ENCODE assay signal across 8 cellular contexts in genomic region chr16:6682142-6682811, GRCh38.
DNase-seq lines count a peak whose midpoint lies in the region; ATAC-seq and TF ChIP-seq lines count a peak whose summit lies in the region.

No MANE protein-coding gene starts in this region.

- in situ Hi-C loops in T47D (cut with HindIII; ENCODE audit: low pct_unique_long_range_greater_than_20kb, low sequenced_read_pairs) = no loop called here

- H3K4me3 ChIP-seq in mucosa of descending colon = no peak overlapping the region

- DNase-seq in activated T-cell treated with anti-CD3 and anti-CD28 coated beads, Interleukin-2, amount 50 U/mL, for 48 hours = peak; percentile 18 to 23
- DNase-seq in activated T-cell treated with anti-CD3 and anti-CD28 coated beads for 4 hours (no peak), MV-4-11 (lab: John Stamatoyannopoulos, UW) (peak; percentile 4), T47D (ENCODE audit: low read depth in 1 of 2, low spot score in 1 of 2) (peak; percentile 11 to 37), mucosa of descending colon (peak in 2 of 3 donors; percentile 44 to 55), DMS79 (lab: John Stamatoyannopoulos, UW) (no peak)

- H3K4me1 ChIP-seq in mucosa of descending colon (ENCODE audit: low read depth) = no peaks in the 10 kb centered on the region

- TF ChIP-seq CTCF in mucosa of descending colon (IDR thresholded peaks at IDR 0.05) = peak; percentile 34

- no peaks in the 10 kb centered on the region for H3K9me3 ChIP-seq in mucosa of descending colon

- intact Hi-C loops in mucosa of descending colon (cut with DNase I, micrococcal nuclease) = no loop called here

- ATAC-seq in mucosa of descending colon (peak; percentile 66), HG03460 (IDR thresholded peaks at IDR 0.05; ENCODE audit: unreplicated experiment) (no peak), GM19328 (IDR thresholded peaks at IDR 0.05; ENCODE audit: unreplicated experiment) (no peak)

- no peaks in the 10 kb centered on the region for H3K36me3 ChIP-seq in mucosa of descending colon (ENCODE audit: low read depth)

Comparison
In these comparisons a context has a peak if more than half of its experiments do, and no peak if none do; other contexts are left out.
1. DNase-seq: peak in activated T-cell treated with anti-CD3 and anti-CD28 coated beads, Interleukin-2, amount 50 U/mL, for 48 hours (2 of 2), MV-4-11 (single experiment), T47D (2 of 2) and mucosa of descending colon (2 of 3); none in activated T-cell treated with anti-CD3 and anti-CD28 coated beads for 4 hours (single experiment) and DMS79 (single experiment).